In genomic region chr7:124856299-124856888, GRCh38 we compare ENCODE assay signal across 9 cellular contexts.
DNase-seq lines count a peak whose midpoint lies in the region; ATAC-seq and TF ChIP-seq lines count a peak whose summit lies in the region.
"Had no signal": no experiment of that assay in that cellular context is flagged by ENCODE, and none has a peak within 500 bp of the region (broad histone marks: within the 10 kb centered on the region; RNA-seq: fewer than 3 reads in every experiment).

No MANE protein-coding gene starts in this region.

- no peak for TF ChIP-seq EP300 in suprapubic skin (IDR thresholded peaks at IDR 0.05)

- H3K27me3 ChIP-seq in breast epithelium (no peaks in the 10 kb centered on the region), mesendoderm (ENCODE audit: insufficient read depth, low read length, poor library complexity) (no peaks in the 10 kb centered on the region), suprapubic skin (no peaks in the 10 kb centered on the region)

- no peak overlapping the region for H4K5ac ChIP-seq in mesendoderm (ENCODE audit: low read length)

- no peak for ATAC-seq in HG02571 (IDR thresholded peaks at IDR 0.05; ENCODE audit: unreplicated experiment)

- H3K56ac ChIP-seq in mesendoderm (ENCODE audit: low read length): no peak overlapping the region

- DNase-seq in NOMO-1 treated with DMSO at 0.1 percent for 48 hours (lab: John Stamatoyannopoulos, UW; ENCODE audit: unreplicated experiment): peak; percentile 3
- DNase-seq in NOMO-1 (lab: John Stamatoyannopoulos, UW; ENCODE audit: unreplicated experiment in 2 of 2): no peak
- DNase-seq in HFFc6: peak; percentile 42
- DNase-seq in NCI-H2171 (lab: John Stamatoyannopoulos, UW): peak; percentile 29
- DNase-seq in breast epithelium (ENCODE audit: low spot score in 2 of 2): no peak
- DNase-seq in mesendoderm: peak; percentile 51
- DNase-seq in suprapubic skin (ENCODE audit: low spot score in 2 of 2): no peak

- no peak for TF ChIP-seq POLR2A in breast epithelium (IDR thresholded peaks at IDR 0.05)
- TF ChIP-seq POLR2A in suprapubic skin (IDR thresholded peaks at IDR 0.05): no peak

- no peak overlapping the region for H3K18ac ChIP-seq in mesendoderm (ENCODE audit: low read length)

- TF ChIP-seq CTCF in HFFc6 (IDR thresholded peaks at IDR 0.05) (peak; percentile 84), breast epithelium (IDR thresholded peaks at IDR 0.05) (peak; percentile 14 to 45 (median 37)), suprapubic skin (IDR thresholded peaks at IDR 0.05) (peak in 1 of 2 donors; percentile 39)

- no peak overlapping the region for H2BK15ac ChIP-seq in mesendoderm (replicated peaks; ENCODE audit: low read depth)

- H3K4me3 Mint-ChIP-seq in HFFc6: no peak overlapping the region
- H3K4me3 Mint-ChIP-seq: dendritic cell treated with granulocyte-macrophage colony-stimulating factor and Interleukin-4, amounts not matched to agents 40 ng/mL and 50 ng/mL, for 4 days had no signal

- no peak overlapping the region for H2BK120ac ChIP-seq in mesendoderm (ENCODE audit: low read depth, low read length)

- no peak overlapping the region for H3K4ac ChIP-seq in mesendoderm (ENCODE audit: low read depth, low read length)

- no peak overlapping the region for H3K9ac ChIP-seq in mesendoderm (ENCODE audit: low read length)

- intact Hi-C loops in breast epithelium (cut with DNase I; ENCODE audit: low total_unique reads): no loop called here

- H2BK5ac ChIP-seq in mesendoderm (ENCODE audit: low read length): no peak overlapping the region

- H3K27ac ChIP-seq in breast epithelium: no peak overlapping the region
- no peak overlapping the region for H3K27ac ChIP-seq in mesendoderm (ENCODE audit: low read depth, low read length)
- no peak overlapping the region for H3K27ac ChIP-seq in suprapubic skin

- H3K27me3 Mint-ChIP-seq in HFFc6 (ENCODE audit: insufficient read depth): no peaks in the 10 kb centered on the region
- H3K27me3 Mint-ChIP-seq: dendritic cell treated with granulocyte-macrophage colony-stimulating factor and Interleukin-4, amounts not matched to agents 40 ng/mL and 50 ng/mL, for 4 days had no signal

- H2AK5ac ChIP-seq in mesendoderm (ENCODE audit: low read length): no peak overlapping the region

- H4K8ac ChIP-seq in mesendoderm (ENCODE audit: low read depth, low read length): no peak overlapping the region

- H3K36me3 ChIP-seq in breast epithelium: no peaks in the 10 kb centered on the region
- no peaks in the 10 kb centered on the region for H3K36me3 ChIP-seq in mesendoderm (ENCODE audit: control insufficient read depth, insufficient read depth, low read length)
- H3K36me3 ChIP-seq in suprapubic skin: peaks cover 13% of the 10 kb centered on the region

- no peak overlapping the region for H3K4me2 ChIP-seq in mesendoderm (ENCODE audit: low read length)

- no peaks in the 10 kb centered on the region for H3K36me3 Mint-ChIP-seq in HFFc6 (ENCODE audit: low read depth)

- H3K4me1 Mint-ChIP-seq in HFFc6 (ENCODE audit: low read depth): no peaks in the 10 kb centered on the region

- no peak overlapping the region for H3K27ac Mint-ChIP-seq in HFFc6
- H3K27ac Mint-ChIP-seq: dendritic cell treated with granulocyte-macrophage colony-stimulating factor and Interleukin-4, amounts not matched to agents 40 ng/mL and 50 ng/mL, for 4 days had no signal

- H3K23ac ChIP-seq in mesendoderm (ENCODE audit: low read length): no peak overlapping the region

- no peaks in the 10 kb centered on the region for H3K9me3 Mint-ChIP-seq in HFFc6
- H3K9me3 Mint-ChIP-seq: dendritic cell treated with granulocyte-macrophage colony-stimulating factor and Interleukin-4, amounts not matched to agents 40 ng/mL and 50 ng/mL, for 4 days had no signal

- no peak overlapping the region for H3K4me3 ChIP-seq in breast epithelium
- H3K4me3 ChIP-seq in mesendoderm (ENCODE audit: low read length): no peak overlapping the region
- no peak overlapping the region for H3K4me3 ChIP-seq in suprapubic skin

- H3K79me1 ChIP-seq in mesendoderm (ENCODE audit: low read length): no peaks in the 10 kb centered on the region

- H3K4me1 ChIP-seq in breast epithelium: no peaks in the 10 kb centered on the region
- no peaks in the 10 kb centered on the region for H3K4me1 ChIP-seq in mesendoderm (ENCODE audit: control insufficient read depth, low read depth, low read length)
- no peaks in the 10 kb centered on the region for H3K4me1 ChIP-seq in suprapubic skin

- no peaks in the 10 kb centered on the region for H3K79me2 ChIP-seq in mesendoderm (ENCODE audit: control insufficient read depth, insufficient read depth, low read length)

- H3K9me3 ChIP-seq in breast epithelium: no peaks in the 10 kb centered on the region
- H3K9me3 ChIP-seq in suprapubic skin: no peaks in the 10 kb centered on the region

- no CpG with 5 or more reads among the region's 3 CpGs for WGBS in mesendoderm (ENCODE audit: extremely low coverage, insufficient coverage, low lambda C conversion rate)
- 90% methylated on average over 3 of the region's 3 CpGs for WGBS in suprapubic skin

Comparison
In these comparisons a context has a peak if more than half of its experiments do, and no peak if none do; other contexts are left out.
1. DNase-seq: peak in NOMO-1 treated with DMSO at 0.1 percent for 48 hours (single experiment), HFFc6 (single experiment), NCI-H2171 (single experiment) and mesendoderm (single experiment); none in NOMO-1 (0 of 2), breast epithelium (0 of 2) and suprapubic skin (0 of 2).